ENCODE assay signal across 17 cellular contexts in genomic region chr1:48018799-48019198, GRCh38. TPM values are rescaled to one million over a fixed set of nuclear protein-coding genes. Genes with fewer than 3 reads are reported as not detected.
"Had no signal": no experiment of that assay in that cellular context is flagged by ENCODE, and none has a peak within 500 bp of the region (broad histone marks: within the 10 kb centered on the region; RNA-seq: fewer than 3 reads in every experiment).

No MANE protein-coding gene starts in this region.

- H3K9me3 ChIP-seq: colonic mucosa, right atrium auricular region had no signal

- DNase-seq: activated CD4-positive, alpha-beta T cell treated with anti-CD3 and anti-CD28 coated beads, Interleukin-2, amount 10 ng/mL, durations not matched to agents 7 days and 5 days; activated CD4-positive, CD25-positive, alpha-beta regulatory T cell; activated effector memory CD4-positive, alpha-beta T cell treated with anti-CD3 and anti-CD28 coated beads, Interleukin-2, amount 50 U/mL, for 16 hours; activated naive CD8-positive, alpha-beta T cell treated with anti-CD3 and anti-CD28 coated beads, Interleukin-2, amount 10 ng/mL, durations not matched to agents 7 days and 5 days; activated T-cell treated with anti-CD3 and anti-CD28 coated beads, Interleukin-2, amount 50 U/mL, for 24 hours; aorta; colonic mucosa; effector CD8-positive, alpha-beta T cell; kidney; left ventricle myocardium superior; trophoblast cell had no signal

- H3K4me1 ChIP-seq: colonic mucosa, parathyroid adenoma had no signal

- H3K4me1 Mint-ChIP-seq: activated CD4-positive, alpha-beta T cell treated with anti-CD3 and anti-CD28 coated beads, Interleukin-2, amount 10 ng/mL, durations not matched to agents 7 days and 5 days; activated naive CD8-positive, alpha-beta T cell treated with anti-CD3 and anti-CD28 coated beads, Interleukin-2, amount 10 ng/mL, durations not matched to agents 7 days and 5 days; mesothelial cell of epicardium had no signal

- H3K27ac ChIP-seq: colonic mucosa, parathyroid adenoma had no signal

- H3K4me3 ChIP-seq: colonic mucosa, right atrium auricular region, skin epidermis had no signal

- H3K27me3 ChIP-seq: colonic mucosa, right atrium auricular region had no signal

- H3K27ac Mint-ChIP-seq: activated CD4-positive, alpha-beta T cell treated with anti-CD3 and anti-CD28 coated beads, Interleukin-2, amount 10 ng/mL, durations not matched to agents 7 days and 5 days; activated naive CD8-positive, alpha-beta T cell treated with anti-CD3 and anti-CD28 coated beads, Interleukin-2, amount 10 ng/mL, durations not matched to agents 7 days and 5 days; activated T-cell treated with anti-CD3 and anti-CD28 coated beads, Interleukin-2, amount 50 U/mL, for 24 hours; mesothelial cell of epicardium had no signal

- H3K36me3 Mint-ChIP-seq: activated naive CD8-positive, alpha-beta T cell treated with anti-CD3 and anti-CD28 coated beads, Interleukin-2, amount 10 ng/mL, durations not matched to agents 7 days and 5 days; mesothelial cell of epicardium had no signal

- H3K79me2 ChIP-seq: parathyroid adenoma had no signal

- H3K9ac ChIP-seq: parathyroid adenoma had no signal

- H3K9me3 Mint-ChIP-seq: activated CD4-positive, alpha-beta T cell treated with anti-CD3 and anti-CD28 coated beads, Interleukin-2, amount 10 ng/mL, durations not matched to agents 7 days and 5 days; activated naive CD8-positive, alpha-beta T cell treated with anti-CD3 and anti-CD28 coated beads, Interleukin-2, amount 10 ng/mL, durations not matched to agents 7 days and 5 days; activated T-cell treated with anti-CD3 and anti-CD28 coated beads, Interleukin-2, amount 50 U/mL, for 24 hours; mesothelial cell of epicardium had no signal

- H2AFZ ChIP-seq: parathyroid adenoma had no signal

- H3K36me3 ChIP-seq: colonic mucosa, right atrium auricular region had no signal

- H3K4me3 Mint-ChIP-seq: activated CD4-positive, alpha-beta T cell treated with anti-CD3 and anti-CD28 coated beads, Interleukin-2, amount 10 ng/mL, durations not matched to agents 7 days and 5 days; activated naive CD8-positive, alpha-beta T cell treated with anti-CD3 and anti-CD28 coated beads, Interleukin-2, amount 10 ng/mL, durations not matched to agents 7 days and 5 days; activated T-cell treated with anti-CD3 and anti-CD28 coated beads, Interleukin-2, amount 50 U/mL, for 24 hours; mesothelial cell of epicardium had no signal

RNA-seq across cellular contexts. Expression of gene TRABD2B, which starts 21.6 kb away (rescaled TPM):
- total RNA-seq: activated CD4-positive, alpha-beta T cell treated with anti-CD3 and anti-CD28 coated beads, Interleukin-2, amount 10 ng/mL, durations not matched to agents 7 days and 5 days; activated naive CD8-positive, alpha-beta T cell treated with anti-CD3 and anti-CD28 coated beads, Interleukin-2, amount 10 ng/mL, durations not matched to agents 7 days and 5 days; fibroblast of villous mesenchyme; T-helper 2 cell treated with Interferon-gamma antibody and Interleukin-4, amounts not matched to agents 100 ng/mL and 5 ng/mL, for 36 hours had no signal
